In genomic region chr2:99336780-99337163, GRCh38 we compare ENCODE assay signal across 1 cellular context.
A peak's percentile ranks its signal among the peaks of the same experiment; 100 is the strongest.
TF ChIP-seq lines count a peak whose summit lies in the region.

No MANE protein-coding gene starts in this region.

TF ChIP-seq in K562, 482 proteins besides CTCF, POLR2A, EP300 and RAD21 (continues in another document):
- TF ChIP-seq EGR1 (conservative IDR thresholded peaks at IDR 0.05) (no peak), HINFP (tag; conservative IDR thresholded peaks at IDR 0.05; ENCODE audit: low read depth) (0 out of 2 replicates have a peak, but pooled peaks have one; percentile 65), CREB3 (tag; conservative IDR thresholded peaks at IDR 0.05; ENCODE audit: low read depth) (0 out of 2 replicates have a peak, but pooled peaks have one; percentile 26), ZNF316 (IDR thresholded peaks at IDR 0.05) (no peak), ZNF282 (CRISPR knock-in tag; IDR thresholded peaks at IDR 0.05) (no peak), CBX3 (IDR thresholded peaks at IDR 0.05; ENCODE audit: borderline replicate concordance in 1 of 2, low read length in 2 of 2) (no peak), ZKSCAN3 (CRISPR knock-in tag; IDR thresholded peaks at IDR 0.05) (no peak), ZNF639 (CRISPR knock-in tag; conservative IDR thresholded peaks at IDR 0.05 in 1 of 2, IDR thresholded peaks at IDR 0.05 in 1 of 2) (peak in 1 of 2 experiments; percentile 54; a peak in 2 of 4 replicates), GTF2E2 (tag; IDR thresholded peaks at IDR 0.05) (peak; percentile 60; the same call in 1 of the 2 replicates), ELF1 (tag; IDR thresholded peaks at IDR 0.05) (peak; percentile 6; the same call in 1 of the 2 replicates), ZNF592 (IDR thresholded peaks at IDR 0.05) (0 out of 2 replicates have a peak, but pooled peaks have one; percentile 10), FOXA1 (IDR thresholded peaks at IDR 0.05; ENCODE audit: borderline replicate concordance) (no peak), ZNF133 (CRISPR knock-in tag; IDR thresholded peaks at IDR 0.05) (no peak), EZH2 (IDR thresholded peaks at IDR 0.05; ENCODE audit: borderline replicate concordance, low read depth, low read length) (no peak), LCOR (CRISPR knock-in tag; IDR thresholded peaks at IDR 0.05) (no peak), BRCA1 (IDR thresholded peaks at IDR 0.05) (no peak), BRCA1 (CRISPR knock-in tag; IDR thresholded peaks at IDR 0.05) (no peak), SMARCA4 (IDR thresholded peaks at IDR 0.05) (0 out of 2 replicates have a peak, but pooled peaks have one; percentile 14), ZBTB11 (CRISPR knock-in tag; IDR thresholded peaks at IDR 0.05) (peak in 1 of 3 experiments; percentile 83; a peak in 2 of 6 replicates), DLX4 (CRISPR knock-in tag; IDR thresholded peaks at IDR 0.05) (no peak), NR2C2 (CRISPR knock-in tag; IDR thresholded peaks at IDR 0.05) (no peak), NR2C2 (tag; IDR thresholded peaks at IDR 0.05) (peak; percentile 32; the same call in 1 of the 2 replicates), MYC (IDR thresholded peaks at IDR 0.05; ENCODE audit: low read depth, low read length) (no peak), MYC (CRISPR knock-in tag; IDR thresholded peaks at IDR 0.05; ENCODE audit: borderline replicate concordance, low read depth) (no peak), PRDM10 (IDR thresholded peaks at IDR 0.05; ENCODE audit: partially characterized antibody) (no peak), MEF2D (tag; conservative IDR thresholded peaks at IDR 0.05; ENCODE audit: low read depth) (no peak), NKRF (IDR thresholded peaks at IDR 0.05; ENCODE audit: borderline replicate concordance) (0 out of 2 replicates have a peak, but pooled peaks have one; percentile 29), ARID2 (IDR thresholded peaks at IDR 0.05) (0 out of 2 replicates have a peak, but pooled peaks have one; percentile 7), TRIM25 (IDR thresholded peaks at IDR 0.05; ENCODE audit: borderline replicate concordance) (0 out of 2 replicates have a peak, but pooled peaks have one; percentile 54), CHCHD3 (CRISPR knock-in tag; IDR thresholded peaks at IDR 0.05) (peak; percentile 20; the same call in 1 of the 2 replicates), CGGBP1 (CRISPR knock-in tag; IDR thresholded peaks at IDR 0.05) (no peak), NUFIP1 (IDR thresholded peaks at IDR 0.05; ENCODE audit: partially characterized antibody) (no peak), PRMT5 (CRISPR knock-in tag; IDR thresholded peaks at IDR 0.05) (no peak), HDAC3 (IDR thresholded peaks at IDR 0.05; ENCODE audit: borderline replicate concordance, partially characterized antibody) (peak; percentile 35), FOXA3 (CRISPR knock-in tag; conservative IDR thresholded peaks at IDR 0.05 in 1 of 2, IDR thresholded peaks at IDR 0.05 in 1 of 2) (peak in 1 of 2 experiments; percentile 62; a peak in 1 of 4 replicates), ZNF274 (IDR thresholded peaks at IDR 0.05; ENCODE audit: borderline replicate concordance, low read depth, low read length) (no peak), ARNT (IDR thresholded peaks at IDR 0.05) (0 out of 4 replicates have a peak, but pooled peaks of 1 of the 2 experiments have one; percentile 55), THRAP3 (IDR thresholded peaks at IDR 0.05; ENCODE audit: borderline replicate concordance) (peak; percentile 85; the same call in 1 of the 2 replicates)
